Comparison of ENCODE assay signal across 18 cellular contexts in the genomic region with DNA sequence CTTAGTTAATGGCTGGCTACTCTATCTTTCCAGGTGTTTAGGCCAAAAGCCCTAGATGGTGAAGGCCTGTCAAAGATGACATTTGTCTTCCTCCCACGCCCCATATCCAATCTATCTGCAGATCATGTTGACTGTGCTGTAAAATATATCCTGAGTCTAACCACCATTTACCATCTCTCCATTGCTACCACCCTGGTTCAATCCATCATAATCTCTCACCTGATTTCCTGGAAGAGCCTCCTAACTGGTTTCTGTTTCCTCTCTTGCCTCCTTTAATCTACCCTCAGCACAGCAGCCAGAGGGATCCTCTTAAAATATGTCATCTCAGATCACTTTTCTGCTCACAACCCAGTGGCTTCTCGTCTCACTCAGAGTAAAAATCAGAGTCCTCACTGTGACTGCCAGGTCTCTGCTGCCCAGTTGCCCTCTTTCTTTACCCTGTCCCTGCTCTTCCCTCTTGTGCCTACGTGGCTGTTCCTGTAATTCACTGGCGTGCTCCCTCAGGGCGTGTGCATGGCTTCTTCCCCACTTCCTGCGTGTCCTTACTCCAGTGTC. TPM values are rescaled to one million over a fixed set of nuclear protein-coding genes. Genes with fewer than 3 reads are reported as not detected.
DNase-seq lines count a peak whose midpoint lies in the region; ATAC-seq and TF ChIP-seq lines count a peak whose summit lies in the region.
"Had no signal": no experiment of that assay in that cellular context is flagged by ENCODE, and none has a peak within 500 bp of the region (broad histone marks: within the 10 kb centered on the region; RNA-seq: fewer than 3 reads in every experiment).

No MANE protein-coding gene starts in this region.

- H3K36me3 ChIP-seq in mammary epithelial cell (ENCODE audit: insufficient read depth, low read length) = peaks cover 12% of the 10 kb centered on the region
- H3K36me3 ChIP-seq in SK-N-MC (ENCODE audit: insufficient read depth, low read length) = peaks cover 36% of the 10 kb centered on the region
- H3K36me3 ChIP-seq in SJCRH30 = peaks cover 71% of the 10 kb centered on the region
- peaks cover 74% of the 10 kb centered on the region for H3K36me3 ChIP-seq in suprapubic skin
- H3K36me3 ChIP-seq: breast epithelium had no signal

- H3K36me3 Mint-ChIP-seq in MCF 10A (ENCODE audit: insufficient read depth, unreplicated experiment) = peaks cover 78% of the 10 kb centered on the region
- H3K36me3 Mint-ChIP-seq in dendritic cell treated with granulocyte-macrophage colony-stimulating factor and Interleukin-4, amounts not matched to agents 40 ng/mL and 50 ng/mL, for 4 days (ENCODE audit: low read depth) = peaks cover 95% of the 10 kb centered on the region
- H3K36me3 Mint-ChIP-seq in stimulated activated memory B cell treated with anti-CD40 and anti-IgM and Interleukin-4, amounts not matched to agents 10 μg/mL and 1 μg/mL and 100 μg/mL, for 72 hours = peaks cover 39% of the 10 kb centered on the region

- ATAC-seq in stimulated activated memory B cell treated with anti-CD40 and anti-IgM and Interleukin-4, amounts not matched to agents 10 μg/mL and 1 μg/mL and 100 μg/mL, for 72 hours = no peak

- TF ChIP-seq CTCF in MCF 10A (IDR thresholded peaks at IDR 0.05; ENCODE audit: unreplicated experiment) = no peak
- TF ChIP-seq CTCF in mammary epithelial cell (conservative IDR thresholded peaks at IDR 0.05 in 1 of 2, IDR thresholded peaks at IDR 0.05 in 1 of 2; ENCODE audit: extremely low read depth in 1 of 2, insufficient read depth in 1 of 2, low read depth in 1 of 2, low read length in 2 of 2) = no peak
- no peak for TF ChIP-seq CTCF in suprapubic skin (IDR thresholded peaks at IDR 0.05)

- H3K9ac ChIP-seq in mammary epithelial cell (ENCODE audit: insufficient read depth, low read length) = no peak overlapping the region
- no peak overlapping the region for H3K9ac ChIP-seq in SK-N-MC (ENCODE audit: insufficient read length)

- no peaks in the 10 kb centered on the region for H3K27me3 Mint-ChIP-seq in MCF 10A (ENCODE audit: insufficient read depth, unreplicated experiment)
- no peaks in the 10 kb centered on the region for H3K27me3 Mint-ChIP-seq in dendritic cell treated with granulocyte-macrophage colony-stimulating factor and Interleukin-4, amounts not matched to agents 40 ng/mL and 50 ng/mL, for 4 days
- H3K27me3 Mint-ChIP-seq in stimulated activated memory B cell treated with anti-CD40 and anti-IgM and Interleukin-4, amounts not matched to agents 10 μg/mL and 1 μg/mL and 100 μg/mL, for 72 hours = no peaks in the 10 kb centered on the region

- no peak overlapping the region for H3K27ac ChIP-seq in mammary epithelial cell (ENCODE audit: insufficient read depth, low read depth, low read length)
- H3K27ac ChIP-seq in SK-N-MC = peak overlapping the region; percentile 4; the same call in 1 of the 2 replicates
- no peak overlapping the region for H3K27ac ChIP-seq in SJCRH30
- no peak overlapping the region for H3K27ac ChIP-seq in suprapubic skin
- H3K27ac ChIP-seq: breast epithelium, neutrophil, sigmoid colon had no signal

- H3K4me1 Mint-ChIP-seq in MCF 10A (ENCODE audit: insufficient read depth, unreplicated experiment) = peaks cover 18% of the 10 kb centered on the region
- H3K4me1 Mint-ChIP-seq in dendritic cell treated with granulocyte-macrophage colony-stimulating factor and Interleukin-4, amounts not matched to agents 40 ng/mL and 50 ng/mL, for 4 days (ENCODE audit: low read depth) = peaks cover 8% of the 10 kb centered on the region
- no peaks in the 10 kb centered on the region for H3K4me1 Mint-ChIP-seq in stimulated activated memory B cell treated with anti-CD40 and anti-IgM and Interleukin-4, amounts not matched to agents 10 μg/mL and 1 μg/mL and 100 μg/mL, for 72 hours

- TF ChIP-seq POLR2A in suprapubic skin (IDR thresholded peaks at IDR 0.05) = no peak

- dilution Hi-C loops in mammary epithelial cell (cut with HindIII; ENCODE audit: low sequenced_read_pairs) = no loop called here

- H3K4me2 ChIP-seq in mammary epithelial cell (ENCODE audit: insufficient read depth, low read depth, low read length) = no peak overlapping the region

- POLR2A ChIA-PET in MCF 10A (lab: Yijun Ruan, JAX) = interaction anchor here (0.5 to 1.1 kb wide), 4 partner anchors 116 to 1372 kb away, joined by 3 to 5 read pairs (median 4); no protein-coding TSS in a partner anchor

- in situ Hi-C loops in mammary epithelial cell (cut with MboI; ENCODE audit: low sequenced_read_pairs in 2 of 2) = no loop called here

- no TSS peak for BruUV-seq in MCF 10A (replicated peaks; lab: Mats Ljungman, UMichigan)
- BruUV-seq in mammary epithelial cell (replicated peaks; lab: Mats Ljungman, UMichigan) = no TSS peak

- no peak for TF ChIP-seq EP300 in suprapubic skin (IDR thresholded peaks at IDR 0.05)

- H3K27me3 ChIP-seq in mammary epithelial cell (ENCODE audit: insufficient read depth, low read length) (no peaks in the 10 kb centered on the region), SJCRH30 (no peaks in the 10 kb centered on the region), suprapubic skin (no peaks in the 10 kb centered on the region)
- H3K27me3 ChIP-seq: breast epithelium, neutrophil, sigmoid colon had no signal

- 85% methylated on average over 6 of the region's 6 CpGs for WGBS in mammary epithelial cell (ENCODE audit: low coverage, missing lambda C conversion rate)
- WGBS in suprapubic skin = 47% methylated on average over 6 of the region's 6 CpGs

- no peaks in the 10 kb centered on the region for H4K20me1 ChIP-seq in mammary epithelial cell (ENCODE audit: insufficient read depth, low read length)

- H3K4me3 ChIP-seq in mammary epithelial cell (replicated peaks in 1 of 3; ENCODE audit: insufficient read depth in 1 of 3, low read depth in 2 of 3, low read length in 3 of 3) (no peak overlapping the region), SK-N-MC (no peak overlapping the region), SJCRH30 (no peak overlapping the region), suprapubic skin (no peak overlapping the region)
- H3K4me3 ChIP-seq: breast epithelium, lung, sigmoid colon had no signal

- CTCF ChIA-PET in MCF 10A (lab: Yijun Ruan, JAX) (no interaction called here), mammary epithelial cell (lab: Charles Lee; ENCODE audit: low non-redundant PET) (no interaction called here)

- peaks cover 2% of the 10 kb centered on the region for H3K79me2 ChIP-seq in mammary epithelial cell (ENCODE audit: insufficient read depth, low read length)

- DNase-seq in MCF 10A (ENCODE audit: unreplicated experiment) (no peak), mammary epithelial cell (no peak), SK-N-MC (ENCODE audit: low read depth, low spot score) (no peak), NCI-H345 treated with DMSO at 0.1 percent for 48 hours (lab: John Stamatoyannopoulos, UW; ENCODE audit: unreplicated experiment) (no peak), SJCRH30 (no peak), suprapubic skin (ENCODE audit: low spot score in 2 of 2) (no peak)
- DNase-seq: activated gamma-delta T cell treated with Interleukin-2 at 50 U/mL for 16 hours; DMS 273 treated with DMSO at 0.1 percent for 48 hours; effector CD4-positive, alpha-beta T cell; NCI-H2081; NCI-H69; sigmoid colon; stimulated activated CD4-positive, alpha-beta T cell treated with anti-CD3 and anti-CD28 coated beads, Interleukin-4, amount 100 ng/mL, for 1 hour had no signal

- no peak overlapping the region for H2AFZ ChIP-seq in mammary epithelial cell (ENCODE audit: low read depth, low read length)

- H3K4me3 Mint-ChIP-seq in MCF 10A (ENCODE audit: unreplicated experiment) = no peak overlapping the region
- H3K4me3 Mint-ChIP-seq in dendritic cell treated with granulocyte-macrophage colony-stimulating factor and Interleukin-4, amounts not matched to agents 40 ng/mL and 50 ng/mL, for 4 days = no peak overlapping the region
- no peak overlapping the region for H3K4me3 Mint-ChIP-seq in stimulated activated memory B cell treated with anti-CD40 and anti-IgM and Interleukin-4, amounts not matched to agents 10 μg/mL and 1 μg/mL and 100 μg/mL, for 72 hours

- no peaks in the 10 kb centered on the region for H3K9me3 Mint-ChIP-seq in MCF 10A (ENCODE audit: unreplicated experiment)
- H3K9me3 Mint-ChIP-seq in dendritic cell treated with granulocyte-macrophage colony-stimulating factor and Interleukin-4, amounts not matched to agents 40 ng/mL and 50 ng/mL, for 4 days = no peaks in the 10 kb centered on the region
- H3K9me3 Mint-ChIP-seq in stimulated activated memory B cell treated with anti-CD40 and anti-IgM and Interleukin-4, amounts not matched to agents 10 μg/mL and 1 μg/mL and 100 μg/mL, for 72 hours = no peaks in the 10 kb centered on the region

- intact Hi-C loops in MCF 10A (cut with micrococcal nuclease) = no loop called here
- intact Hi-C loops in mammary epithelial cell (cut with micrococcal nuclease) = no loop called here
- intact Hi-C loops in dendritic cell treated with granulocyte-macrophage colony-stimulating factor and Interleukin-4, amounts not matched to agents 40 ng/mL and 50 ng/mL, for 4 days (cut with micrococcal nuclease) = no loop called here

- peak overlapping the region; percentile 52 for H3K27ac Mint-ChIP-seq in MCF 10A (ENCODE audit: low read depth, unreplicated experiment)
- H3K27ac Mint-ChIP-seq in dendritic cell treated with granulocyte-macrophage colony-stimulating factor and Interleukin-4, amounts not matched to agents 40 ng/mL and 50 ng/mL, for 4 days = peak overlapping the region; percentile 4
- H3K27ac Mint-ChIP-seq in stimulated activated memory B cell treated with anti-CD40 and anti-IgM and Interleukin-4, amounts not matched to agents 10 μg/mL and 1 μg/mL and 100 μg/mL, for 72 hours = peak overlapping the region; percentile 7

- no peaks in the 10 kb centered on the region for H3K9me3 ChIP-seq in mammary epithelial cell (replicated peaks; ENCODE audit: insufficient read depth, low read length)
- no peaks in the 10 kb centered on the region for H3K9me3 ChIP-seq in SK-N-MC (ENCODE audit: low read depth, low read length)
- H3K9me3 ChIP-seq in SJCRH30 (replicated peaks) = no peaks in the 10 kb centered on the region
- no peaks in the 10 kb centered on the region for H3K9me3 ChIP-seq in suprapubic skin
- H3K9me3 ChIP-seq: breast epithelium, neutrophil, sigmoid colon had no signal

- H3K4me1 ChIP-seq in mammary epithelial cell (ENCODE audit: insufficient read depth, low read length) (peaks cover 14% of the 10 kb centered on the region), SJCRH30 (no peaks in the 10 kb centered on the region), suprapubic skin (peaks cover 29% of the 10 kb centered on the region)
- H3K4me1 ChIP-seq: breast epithelium, sigmoid colon had no signal

RNA-seq across cellular contexts. Expression of gene TMEM50A, which starts 17.8 kb away (rescaled TPM):
- total RNA-seq in MCF 10A (2022) (88.3 and 107 TPM in 2 replicates), mammary epithelial cell (100 to 1,000 TPM in 1 of 2 donors, 10 to 100 TPM in 1; 94.1 to 102 TPM), suprapubic skin (10 to 100 TPM; 57.6 to 87.9 (median 72.8) TPM)
- polyA plus RNA-seq in mammary epithelial cell = 60.7 TPM
- polyA minus RNA-seq in mammary epithelial cell = 72.8 TPM
- total RNA-seq in SJCRH30 (2014; rRNA removed; shearing (Covaris generic)) = 125 and 137 TPM in 2 replicates
